1 cellular context compared by ENCODE assay signal in the genomic region with DNA sequence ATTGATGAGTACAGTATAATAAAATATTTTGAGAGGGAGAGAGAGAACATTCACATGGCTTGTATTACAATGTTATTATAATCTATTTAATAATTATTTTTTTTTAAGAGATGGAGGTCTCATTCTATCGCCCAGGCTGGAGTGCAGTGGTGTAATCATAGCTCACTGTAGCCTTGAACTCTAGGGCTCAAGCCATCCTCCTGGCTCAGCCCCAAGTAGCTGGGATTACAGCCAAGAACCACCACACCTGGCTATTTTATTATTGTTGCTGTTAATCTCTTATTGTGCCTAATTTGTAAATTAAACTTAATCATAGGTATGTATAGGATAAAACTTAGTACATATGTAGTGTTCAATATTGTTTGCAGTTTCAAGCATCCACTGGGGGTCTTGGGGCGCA.
TF ChIP-seq lines count a peak whose summit lies in the region.

No MANE protein-coding gene starts in this region.

TF ChIP-seq in K562, 482 proteins besides CTCF, POLR2A, EP300 and RAD21:
- TF ChIP-seq, protein P1, sequence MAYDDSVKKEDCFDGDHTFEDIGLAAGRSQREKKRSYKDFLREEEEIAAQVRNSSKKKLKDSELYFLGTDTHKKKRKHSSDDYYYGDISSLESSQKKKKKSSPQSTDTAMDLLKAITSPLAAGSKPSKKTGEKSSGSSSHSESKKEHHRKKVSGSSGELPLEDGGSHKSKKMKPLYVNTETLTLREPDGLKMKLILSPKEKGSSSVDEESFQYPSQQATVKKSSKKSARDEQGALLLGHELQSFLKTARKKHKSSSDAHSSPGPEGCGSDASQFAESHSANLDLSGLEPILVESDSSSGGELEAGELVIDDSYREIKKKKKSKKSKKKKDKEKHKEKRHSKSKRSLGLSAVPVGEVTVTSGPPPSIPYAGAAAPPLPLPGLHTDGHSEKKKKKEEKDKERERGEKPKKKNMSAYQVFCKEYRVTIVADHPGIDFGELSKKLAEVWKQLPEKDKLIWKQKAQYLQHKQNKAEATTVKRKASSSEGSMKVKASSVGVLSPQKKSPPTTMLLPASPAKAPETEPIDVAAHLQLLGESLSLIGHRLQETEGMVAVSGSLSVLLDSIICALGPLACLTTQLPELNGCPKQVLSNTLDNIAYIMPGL (CRISPR knock-in tag; IDR thresholded peaks at IDR 0.05), result no peak
- peak; percentile 71 for TF ChIP-seq NFIC (IDR thresholded peaks at IDR 0.05)
